In the genomic region with DNA sequence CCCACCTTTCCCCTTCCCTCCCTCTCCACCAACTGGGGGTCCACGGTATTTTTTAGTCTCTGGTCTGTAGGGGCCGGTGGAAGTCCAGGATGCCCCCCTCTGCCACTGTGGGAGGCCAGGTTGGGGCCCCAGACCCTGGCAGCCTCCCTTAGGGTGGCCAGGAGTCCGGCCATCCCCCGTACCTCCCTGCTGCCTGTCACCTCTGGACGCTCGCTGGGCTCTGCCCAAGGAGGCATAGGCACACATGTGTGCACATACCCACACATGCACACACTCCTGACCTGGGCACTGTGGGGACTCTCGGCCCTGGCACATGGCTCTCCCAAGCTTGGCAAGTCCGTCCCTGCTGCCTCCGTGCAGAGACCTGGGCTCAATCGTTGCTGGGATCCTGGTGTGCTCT, we compare ENCODE assay signal across 14 cellular contexts. TPM values are rescaled to one million over a fixed set of nuclear protein-coding genes. Genes with fewer than 3 reads are reported as not detected.
A peak's percentile ranks its signal among the peaks of the same experiment; 100 is the strongest.
DNase-seq lines count a peak whose midpoint lies in the region; ATAC-seq and TF ChIP-seq lines count a peak whose summit lies in the region.
"Had no signal": no experiment of that assay in that cellular context is flagged by ENCODE, and none has a peak within 500 bp of the region (broad histone marks: within the 10 kb centered on the region; RNA-seq: fewer than 3 reads in every experiment).

No MANE protein-coding gene starts in this region.

- peak overlapping the region; percentile 30 for H2BK12ac ChIP-seq in neuronal stem cell (ENCODE audit: low read length)

- H3K9me3 ChIP-seq in heart right ventricle, result no peaks in the 10 kb centered on the region
- no peaks in the 10 kb centered on the region for H3K9me3 ChIP-seq in neuronal stem cell (replicated peaks in 1 of 2; ENCODE audit: control insufficient read depth in 2 of 2, insufficient read depth in 1 of 2, low read depth in 1 of 2, low read length in 2 of 2)
- H3K9me3 ChIP-seq in A673 (ENCODE audit: low read depth, low read length, poor library complexity, severe bottlenecking), result no peaks in the 10 kb centered on the region
- H3K9me3 ChIP-seq: BE2C, Caco-2, HAP-1 had no signal

- no peak overlapping the region for H4K8ac ChIP-seq in neuronal stem cell (ENCODE audit: low read depth, low read length)

- H3K9ac ChIP-seq in neuronal stem cell (ENCODE audit: low read depth, low read length, poor library complexity), result no peak overlapping the region

- intact Hi-C loops in cardiac septum (cut with DNase I) (no loop called here), heart right ventricle (cut with DNase I) (no loop called here), A673 (cut with micrococcal nuclease; ENCODE audit: unreplicated experiment) (no loop called here)

- H3K79me1 ChIP-seq in neuronal stem cell (ENCODE audit: low read depth, low read length), result peaks cover 2% of the 10 kb centered on the region

- H3K4me2 ChIP-seq in neuronal stem cell (ENCODE audit: insufficient read depth, low read length, poor library complexity, severe bottlenecking), result no peak overlapping the region

- H3K4me3 ChIP-seq in heart right ventricle (no peak overlapping the region), neuronal stem cell (ENCODE audit: low read length in 2 of 2) (peak overlapping the region in 1 of 2 donors; percentile 52), A673 (ENCODE audit: low read depth, low read length, poor library complexity, severe bottlenecking) (no peak overlapping the region)
- H3K4me3 ChIP-seq: HAP-1 had no signal

- H3K4ac ChIP-seq in neuronal stem cell (ENCODE audit: low read length), result no peak overlapping the region

- ATAC-seq in heart right ventricle, result no peak

- H3K27ac ChIP-seq in heart right ventricle, result no peak overlapping the region
- H3K27ac ChIP-seq in neuronal stem cell (replicated peaks; ENCODE audit: low read length), result no peak overlapping the region
- no peak overlapping the region for H3K27ac ChIP-seq in A673 (ENCODE audit: low read depth, low read length, poor library complexity, severe bottlenecking)

- no peak overlapping the region for H3K23ac ChIP-seq in neuronal stem cell (ENCODE audit: low read depth, low read length, poor library complexity)

- CTCF ChIA-PET in A673 (lab: Charles Lee), result no interaction called here

- no peak overlapping the region for H2BK120ac ChIP-seq in neuronal stem cell (ENCODE audit: low read depth, low read length)

- H3K36me3 ChIP-seq in heart right ventricle (no peaks in the 10 kb centered on the region), neuronal stem cell (replicated peaks in 1 of 2; ENCODE audit: control insufficient read depth in 2 of 2, insufficient read depth in 2 of 2, low read length in 2 of 2) (peaks cover 0 to 1% of the 10 kb centered on the region in 2 donors), A673 (ENCODE audit: insufficient read depth, low read length, poor library complexity, severe bottlenecking) (no peaks in the 10 kb centered on the region)
- H3K36me3 ChIP-seq: BE2C, HAP-1 had no signal

- peak overlapping the region; percentile 95 for H2BK5ac ChIP-seq in neuronal stem cell (ENCODE audit: low read length)

- no peak overlapping the region for H2BK15ac ChIP-seq in neuronal stem cell (ENCODE audit: low read length)

- no peak overlapping the region for H2AFZ ChIP-seq in neuronal stem cell (ENCODE audit: low read length)

- BruUV-seq in A673 (replicated peaks; lab: Mats Ljungman, UMichigan), result no TSS peak

- H4K91ac ChIP-seq in neuronal stem cell (ENCODE audit: low read depth, low read length, poor library complexity), result peak overlapping the region; percentile 79

- H3K27me3 ChIP-seq in heart right ventricle, result peaks cover 0 to 21% (median 0%) of the 10 kb centered on the region in 7 donors
- no peaks in the 10 kb centered on the region for H3K27me3 ChIP-seq in neuronal stem cell (ENCODE audit: control insufficient read depth in 3 of 3, insufficient read depth in 3 of 3, low read depth in 1 of 3, low read length in 3 of 3)
- peaks cover 4% of the 10 kb centered on the region for H3K27me3 ChIP-seq in A673 (replicated peaks; ENCODE audit: insufficient read depth, low read depth, low read length, poor library complexity)
- H3K27me3 ChIP-seq: BE2C had no signal

- POLR2A ChIA-PET in A673 (lab: Charles Lee; ENCODE audit: low non-redundant PET), result no interaction called here

- peak overlapping the region; percentile 90 for H2AK5ac ChIP-seq in neuronal stem cell (ENCODE audit: low read depth, low read length)

- whole genome bisulfite sequencing in heart right ventricle, 2 donors, result 74 to 80% methylated on average over 10 of the region's 10 CpGs
- WGBS in neuronal stem cell (ENCODE audit: extremely low coverage in 2 of 2, insufficient read length in 2 of 2, insufficient replicate concordance in 1 of 2), 2 donors, result no CpG with 5 or more reads among the region's 10 CpGs

- H3K4me1 ChIP-seq in heart right ventricle (no peaks in the 10 kb centered on the region), neuronal stem cell (ENCODE audit: control insufficient read depth in 2 of 2, insufficient read depth in 1 of 2, low read depth in 1 of 2, low read length in 2 of 2) (peaks cover 0 to 9% of the 10 kb centered on the region in 2 donors), A673 (ENCODE audit: insufficient read depth, low read length, poor library complexity, severe bottlenecking) (no peaks in the 10 kb centered on the region)
- H3K4me1 ChIP-seq: BE2C, Caco-2, HAP-1 had no signal

- H3K18ac ChIP-seq in neuronal stem cell (ENCODE audit: low read length), result peak overlapping the region; percentile 81

- DNase-seq in cardiac septum (ENCODE audit: low spot score) (peak; percentile 62), heart right ventricle (no peak), islet precursor cell (peak; percentile 37), neuronal stem cell (ENCODE audit: low spot score) (no peak), A673 (ENCODE audit: low spot score) (no peak), medulla oblongata (ENCODE audit: extremely low spot score) (no peak), Kasumi-1 (lab: John Stamatoyannopoulos, UW) (no peak)
- DNase-seq: 8988T; BE2C; C1 segment of cervical spinal cord; Caco-2; CD4-positive, alpha-beta T cell; GOT3 had no signal

- peak overlapping the region; percentile 90 for H3K14ac ChIP-seq in neuronal stem cell (ENCODE audit: low read length)

- TF ChIP-seq CTCF in heart right ventricle (IDR thresholded peaks at IDR 0.05), result no peak
- no peak for TF ChIP-seq CTCF in A673 (conservative IDR thresholded peaks at IDR 0.05; ENCODE audit: low read depth, low read length)

RNA-seq across cellular contexts. Expression of a gene that starts 53.0 kb away (rescaled TPM):
- total RNA-seq in cardiac septum, result 0.05 TPM
- under 1 TPM in 6 of 10 donors, not detected in 4; 0.05 to 0.21 (median 0.10) TPM for total RNA-seq in heart right ventricle
- under 1 TPM in 1 of 2 donors, not detected in 1; 0.22 TPM for polyA plus RNA-seq in heart right ventricle
- 1.1 TPM for polyA plus RNA-seq in neuronal stem cell (2013, experiment 1 of 2)
- 1.3 TPM for polyA plus RNA-seq in neuronal stem cell (2013, experiment 2 of 2)
- total RNA-seq in A673 (2021), result 0.49 and 0.79 TPM in 2 replicates

Comparison
In these comparisons a context has a peak if more than half of its experiments do, and no peak if none do; other contexts are left out.
1. DNase-seq: peak in cardiac septum (single experiment) and islet precursor cell (single experiment); none in heart right ventricle (0 of 2), neuronal stem cell (single experiment), A673 (single experiment), medulla oblongata (single experiment) and Kasumi-1 (0 of 2).